ENCODE assay signal across 10 cellular contexts in the genomic region with DNA sequence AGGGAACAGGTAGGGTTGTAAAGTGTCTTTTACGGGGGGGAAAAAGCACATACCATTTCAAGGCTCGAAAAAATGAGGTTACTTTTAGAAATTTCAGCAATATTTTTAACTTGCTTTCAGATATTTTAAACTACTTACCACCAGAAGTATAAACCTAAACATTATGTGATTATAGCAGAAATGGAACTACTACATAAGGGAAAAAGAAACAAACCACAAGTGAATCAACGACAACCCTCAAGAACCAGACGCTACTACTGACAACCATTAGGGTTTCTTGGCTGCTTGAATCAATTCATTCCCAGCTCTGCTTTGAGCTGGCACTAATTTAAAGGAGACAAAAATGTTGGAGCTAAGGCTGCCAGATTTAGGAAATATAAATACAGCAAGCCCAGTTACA.
DNase-seq lines count a peak whose midpoint lies in the region; TF ChIP-seq lines count a peak whose summit lies in the region.
"Had no signal": no experiment of that assay in that cellular context is flagged by ENCODE, and none has a peak within 500 bp of the region (broad histone marks: within the 10 kb centered on the region; RNA-seq: fewer than 3 reads in every experiment).

No MANE protein-coding gene starts in this region.

- peaks cover 15% of the 10 kb centered on the region for H3K36me3 Mint-ChIP-seq in activated T-cell treated with anti-CD3 and anti-CD28 coated beads, Interleukin-2, amount 50 U/mL, for 24 hours (ENCODE audit: low read depth)
- peaks cover 10% of the 10 kb centered on the region for H3K36me3 Mint-ChIP-seq in progenitor cell of endocrine pancreas (ENCODE audit: insufficient read depth)

- peaks cover 35% of the 10 kb centered on the region for H3K4me1 Mint-ChIP-seq in activated T-cell treated with anti-CD3 and anti-CD28 coated beads, Interleukin-2, amount 50 U/mL, for 24 hours (ENCODE audit: low read depth)
- H3K4me1 Mint-ChIP-seq in progenitor cell of endocrine pancreas (ENCODE audit: low read depth), result peaks cover 13% of the 10 kb centered on the region

- POLR2A ChIA-PET in RWPE1 (lab: Yijun Ruan, JAX; ENCODE audit: low non-redundant PET), result no interaction called here

- no peak overlapping the region for H2AFZ ChIP-seq in SU-DHL-6 (ENCODE audit: low read depth, low read length, severe bottlenecking)

- H3K9me2 ChIP-seq in SU-DHL-6 (replicated peaks; ENCODE audit: insufficient read depth, low read length), result no peaks in the 10 kb centered on the region

- peaks cover 4% of the 10 kb centered on the region for H3K9me3 Mint-ChIP-seq in activated T-cell treated with anti-CD3 and anti-CD28 coated beads, Interleukin-2, amount 50 U/mL, for 24 hours
- H3K9me3 Mint-ChIP-seq in progenitor cell of endocrine pancreas (ENCODE audit: low read depth), result peaks cover 7% of the 10 kb centered on the region

- H3K9me3 ChIP-seq in SU-DHL-6 (ENCODE audit: insufficient read depth, low read length) (peaks cover 9% of the 10 kb centered on the region; the same call in 1 of the 2 replicates), duodenal mucosa (ENCODE audit: control insufficient read depth in 1 of 2, low read length in 2 of 2) (no peaks in the 10 kb centered on the region)

- H3K27me3 Mint-ChIP-seq in activated T-cell treated with anti-CD3 and anti-CD28 coated beads, Interleukin-2, amount 50 U/mL, for 24 hours, result no peaks in the 10 kb centered on the region
- H3K27me3 Mint-ChIP-seq in progenitor cell of endocrine pancreas, result peaks cover 5% of the 10 kb centered on the region

- H3K27ac Mint-ChIP-seq in activated T-cell treated with anti-CD3 and anti-CD28 coated beads, Interleukin-2, amount 50 U/mL, for 24 hours, result peak overlapping the region; percentile 53
- H3K27ac Mint-ChIP-seq in progenitor cell of endocrine pancreas, result no peak overlapping the region

- no peak overlapping the region for H3K27ac ChIP-seq in SU-DHL-6 (ENCODE audit: low read depth, low read length)
- no peak overlapping the region for H3K27ac ChIP-seq in duodenal mucosa (ENCODE audit: low read depth, low read length)
- no peak overlapping the region for H3K27ac ChIP-seq in RWPE1

- H3K4me3 ChIP-seq in SU-DHL-6 (ENCODE audit: insufficient read depth, low read length, poor library complexity, severe bottlenecking), result no peak overlapping the region
- peak overlapping the region; percentile 2 to 88 for H3K4me3 ChIP-seq in duodenal mucosa (ENCODE audit: low read depth in 1 of 2, low read length in 2 of 2)
- no peak overlapping the region for H3K4me3 ChIP-seq in H7 (ENCODE audit: insufficient read depth, low read depth, low read length)

- peak overlapping the region; percentile 57 for H3K4me3 Mint-ChIP-seq in activated T-cell treated with anti-CD3 and anti-CD28 coated beads, Interleukin-2, amount 50 U/mL, for 24 hours
- peak overlapping the region; percentile 37 for H3K4me3 Mint-ChIP-seq in progenitor cell of endocrine pancreas (ENCODE audit: low read depth)

- TF ChIP-seq CTCF in SU-DHL-6 (IDR thresholded peaks at IDR 0.05; ENCODE audit: insufficient read depth, low read length, poor library complexity, severe bottlenecking), result no peak
- TF ChIP-seq CTCF in progenitor cell of endocrine pancreas (IDR thresholded peaks at IDR 0.05; ENCODE audit: unreplicated experiment), result no peak
- no peak for TF ChIP-seq CTCF in RWPE1 (conservative IDR thresholded peaks at IDR 0.05; ENCODE audit: low read depth)

- H4K20me1 ChIP-seq in SU-DHL-6 (ENCODE audit: low read depth, low read length), result no peaks in the 10 kb centered on the region; the same call in 1 of the 2 replicates

- CTCF ChIA-PET in RWPE1 (lab: Yijun Ruan, JAX), result no interaction called here

- peaks cover 7% of the 10 kb centered on the region; the same call in 1 of the 2 replicates for H3F3A ChIP-seq in SU-DHL-6 (ENCODE audit: insufficient read depth)

- peak overlapping the region; percentile 64 for H3K4me2 ChIP-seq in SU-DHL-6 (ENCODE audit: low read depth, low read length, poor library complexity, severe bottlenecking)

- no peaks in the 10 kb centered on the region for H3K27me3 ChIP-seq in SU-DHL-6 (ENCODE audit: low read length)
- H3K27me3 ChIP-seq in duodenal mucosa (ENCODE audit: control insufficient read depth in 1 of 2, insufficient read depth in 2 of 2, low read length in 2 of 2), result no peaks in the 10 kb centered on the region
- H3K27me3 ChIP-seq in H7 (ENCODE audit: control insufficient read depth, insufficient read depth, low read length), result peaks cover 2% of the 10 kb centered on the region; the same call in 1 of the 2 replicates

- H3K79me2 ChIP-seq in SU-DHL-6 (ENCODE audit: insufficient read depth, low read length), result no peaks in the 10 kb centered on the region

- peaks cover 16% of the 10 kb centered on the region in 2 donors for H3K4me1 ChIP-seq in duodenal mucosa (ENCODE audit: control insufficient read depth in 1 of 2, insufficient read depth in 2 of 2, low read length in 2 of 2)

- H3K36me3 ChIP-seq in SU-DHL-6 (ENCODE audit: low read length) (0 out of 2 replicates have a peak, but pooled peaks cover 3% of the 10 kb centered on the region), duodenal mucosa (ENCODE audit: control insufficient read depth in 1 of 2, insufficient read depth in 2 of 2, low read length in 2 of 2) (peaks cover 0 to 9% of the 10 kb centered on the region in 2 donors), H7 (replicated peaks; ENCODE audit: control insufficient read depth, insufficient read depth, low read length) (no peaks in the 10 kb centered on the region)

- no peak for DNase-seq in activated T-cell treated with anti-CD3 and anti-CD28 coated beads, Interleukin-2, amount 50 U/mL, for 24 hours
- no peak for DNase-seq in activated T-cell treated with anti-CD3 and anti-CD28 coated beads, Interleukin-2, amount 50 U/mL, for 48 hours
- DNase-seq in progenitor cell of endocrine pancreas (ENCODE audit: low spot score, unreplicated experiment) (no peak), GM03348 (ENCODE audit: low spot score) (no peak), H7 (no peak), RWPE1 (ENCODE audit: low spot score) (no peak)
- DNase-seq: cerebellar nuclear complex, NCI-H226 had no signal

- no peak overlapping the region for H3K9ac ChIP-seq in SU-DHL-6 (ENCODE audit: low read length)
- H3K9ac ChIP-seq in duodenal mucosa (ENCODE audit: low read depth in 1 of 2, low read length in 2 of 2), result no peak overlapping the region

Comparison
In these comparisons a context has a peak if more than half of its experiments do, and no peak if none do; other contexts are left out.
1. H3K4me3 ChIP-seq: peak in duodenal mucosa (2 of 2); none in SU-DHL-6 (single experiment) and H7 (single experiment).